In the genomic region with DNA sequence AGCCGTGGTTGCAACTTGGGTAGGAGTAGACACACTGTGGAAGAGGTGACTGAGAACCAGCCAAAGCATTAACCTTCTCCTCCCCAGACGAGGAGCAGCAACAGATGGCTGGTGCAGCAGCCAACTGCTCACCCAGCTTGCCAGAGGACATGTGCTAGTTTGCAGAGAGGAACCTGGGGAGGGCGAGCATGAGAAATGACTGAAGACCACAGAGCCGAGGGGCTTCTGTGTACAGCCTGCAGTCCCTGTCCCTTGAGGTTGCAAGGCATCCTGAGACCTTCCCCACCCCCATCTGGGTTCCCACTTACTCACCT, we compare ENCODE assay signal across 13 cellular contexts.
A peak's percentile ranks its signal among the peaks of the same experiment; 100 is the strongest.
DNase-seq lines count a peak whose midpoint lies in the region; ATAC-seq and TF ChIP-seq lines count a peak whose summit lies in the region.
"Had no signal": no experiment of that assay in that cellular context is flagged by ENCODE, and none has a peak within 500 bp of the region (broad histone marks: within the 10 kb centered on the region; RNA-seq: fewer than 3 reads in every experiment).

No MANE protein-coding gene starts in this region.

- H3K27me3 Mint-ChIP-seq in Calu3 (ENCODE audit: unreplicated experiment) (no peaks in the 10 kb centered on the region), endodermal cell (ENCODE audit: insufficient read depth) (no peaks in the 10 kb centered on the region)

- H3K27me3 ChIP-seq in endodermal cell (ENCODE audit: control insufficient read depth, insufficient read depth, low read length, poor library complexity, severe bottlenecking) (no peaks in the 10 kb centered on the region), neural cell (ENCODE audit: insufficient read depth, low read depth, low read length) (no peaks in the 10 kb centered on the region)

- H4K20me1 ChIP-seq in neural cell (ENCODE audit: insufficient read depth): no peaks in the 10 kb centered on the region

- intact Hi-C loops in Calu3 (cut with micrococcal nuclease; ENCODE audit: unreplicated experiment): no loop called here

- ATAC-seq in HG02970 (IDR thresholded peaks at IDR 0.05; ENCODE audit: low FRiP score, unreplicated experiment) (no peak), HG03159 (IDR thresholded peaks at IDR 0.05; ENCODE audit: unreplicated experiment) (no peak)

- H3K36me3 Mint-ChIP-seq in Calu3 (ENCODE audit: insufficient read depth, unreplicated experiment): peaks cover 16% of the 10 kb centered on the region
- peaks cover 33% of the 10 kb centered on the region for H3K36me3 Mint-ChIP-seq in endodermal cell (ENCODE audit: low read depth)

- H3K4me3 ChIP-seq in endodermal cell (ENCODE audit: low read length): no peak overlapping the region
- H3K4me3 ChIP-seq in neural cell (ENCODE audit: low read length): peak overlapping the region; percentile 54
- H3K4me3 ChIP-seq: lung had no signal

- WGBS in endodermal cell (ENCODE audit: insufficient coverage in 1 of 2, insufficient read length in 1 of 2), 2 experiments: 80 to 85% methylated on average over 2 to 4 of the region's 4 CpGs

- CTCF ChIA-PET in Calu3 (lab: Charles Lee): no interaction called here

- H3K36me3 ChIP-seq in endodermal cell (ENCODE audit: control insufficient read depth, insufficient read depth, low read length): peaks cover 64% of the 10 kb centered on the region
- no peaks in the 10 kb centered on the region for H3K36me3 ChIP-seq in neural cell (ENCODE audit: insufficient read depth, low read length)

- no peak for TF ChIP-seq EP300 in neural cell (conservative IDR thresholded peaks at IDR 0.05; ENCODE audit: poor library complexity, severe bottlenecking)

- TF ChIP-seq CTCF in Calu3 (IDR thresholded peaks at IDR 0.05; ENCODE audit: unreplicated experiment): no peak
- TF ChIP-seq CTCF in endodermal cell (conservative IDR thresholded peaks at IDR 0.05): no peak
- TF ChIP-seq CTCF in neural cell (IDR thresholded peaks at IDR 0.05; ENCODE audit: poor library complexity, severe bottlenecking): no peak

- peak overlapping the region; percentile 74 for H3K27ac Mint-ChIP-seq in Calu3 (ENCODE audit: unreplicated experiment)
- peak overlapping the region; percentile 96 for H3K27ac Mint-ChIP-seq in endodermal cell

- H3K4me2 ChIP-seq in neural cell (ENCODE audit: low read length): peak overlapping the region; percentile 23

- H3K4me1 Mint-ChIP-seq in Calu3 (ENCODE audit: low read depth, unreplicated experiment) (peaks cover 36% of the 10 kb centered on the region), endodermal cell (peaks cover 10% of the 10 kb centered on the region)

- H3K4me3 Mint-ChIP-seq in Calu3 (ENCODE audit: low read depth, unreplicated experiment) (no peak overlapping the region), endodermal cell (no peak overlapping the region)
- H3K4me3 Mint-ChIP-seq: activated T-helper 1 cell treated with anti-CD3 and anti-CD28 coated beads, Interleukin-12 subunit alpha, Interleukin-12 subunit beta, Interleukin-2, Interleukin-4 antibody, amounts not matched to agents 30 ng/mL and 10 ng/mL and 1 ng/mL, durations not matched to agents 14 hours and 24 hours and 36 hours had no signal

- H3K9ac ChIP-seq in endodermal cell (ENCODE audit: extremely low read depth, low read length, poor library complexity, severe bottlenecking) (peak overlapping the region; percentile 35), neural cell (ENCODE audit: low read length) (peak overlapping the region; percentile 68)
- H3K9ac ChIP-seq: parathyroid adenoma had no signal

- peaks cover 5% of the 10 kb centered on the region for H3K4me1 ChIP-seq in endodermal cell (ENCODE audit: control insufficient read depth, insufficient read depth, low read length)

- H3K9me2 ChIP-seq in neural cell (ENCODE audit: insufficient read depth, low read length): no peaks in the 10 kb centered on the region

- H3K9me3 ChIP-seq in endodermal cell (ENCODE audit: control insufficient read depth, low read length) (no peaks in the 10 kb centered on the region), neural cell (ENCODE audit: low read length) (no peaks in the 10 kb centered on the region)

- no peaks in the 10 kb centered on the region for H3K79me2 ChIP-seq in neural cell (replicated peaks; ENCODE audit: insufficient read depth, low read length)
- H3K79me2 ChIP-seq: parathyroid adenoma had no signal

- no TSS peak for BruUV-seq in Calu3 (replicated peaks; lab: Mats Ljungman, UMichigan)

- H3K27ac ChIP-seq in endodermal cell (ENCODE audit: low read depth, low read length): peak overlapping the region; percentile 48
- H3K27ac ChIP-seq in neural cell (ENCODE audit: low read length): peak overlapping the region; percentile 88
- H3K27ac ChIP-seq: parathyroid adenoma had no signal

- TF ChIP-seq RAD21 in neural cell (conservative IDR thresholded peaks at IDR 0.05): no peak

- DNase-seq in Calu3 (no peak), NCI-H524 (lab: John Stamatoyannopoulos, UW) (peak; percentile 73 to 88), endodermal cell (no peak), NCI-H187 treated with DMSO at 0.1 percent for 48 hours (lab: John Stamatoyannopoulos, UW) (no peak)
- DNase-seq in activated CD4-positive, alpha-beta T cell treated with anti-CD3 and anti-CD28 coated beads, Interleukin-2, amount 50 U/mL, for 48 hours: no peak
- DNase-seq: DMS79, NCI-H2029 had no signal

- peaks cover 3% of the 10 kb centered on the region for H3F3A ChIP-seq in neural cell (ENCODE audit: insufficient read depth, low read length, poor library complexity, severe bottlenecking)

- H2AFZ ChIP-seq in neural cell (ENCODE audit: low read depth, low read length): peak overlapping the region; percentile 28
- H2AFZ ChIP-seq: parathyroid adenoma had no signal

- no peaks in the 10 kb centered on the region for H3K9me3 Mint-ChIP-seq in Calu3 (ENCODE audit: low read depth, unreplicated experiment)
- H3K9me3 Mint-ChIP-seq in endodermal cell: no peaks in the 10 kb centered on the region
- H3K9me3 Mint-ChIP-seq: activated T-helper 1 cell treated with anti-CD3 and anti-CD28 coated beads, Interleukin-12 subunit alpha, Interleukin-12 subunit beta, Interleukin-2, Interleukin-4 antibody, amounts not matched to agents 30 ng/mL and 10 ng/mL and 1 ng/mL, durations not matched to agents 14 hours and 24 hours and 36 hours had no signal

TF ChIP-seq in neural cell, 6 proteins besides CTCF, POLR2A, EP300 and RAD21:
- TF ChIP-seq TAF1 (IDR thresholded peaks at IDR 0.05; ENCODE audit: low read depth): no peak
- no peak for TF ChIP-seq MXI1 (conservative IDR thresholded peaks at IDR 0.05; ENCODE audit: poor library complexity, severe bottlenecking)
- TF ChIP-seq, protein P1, sequence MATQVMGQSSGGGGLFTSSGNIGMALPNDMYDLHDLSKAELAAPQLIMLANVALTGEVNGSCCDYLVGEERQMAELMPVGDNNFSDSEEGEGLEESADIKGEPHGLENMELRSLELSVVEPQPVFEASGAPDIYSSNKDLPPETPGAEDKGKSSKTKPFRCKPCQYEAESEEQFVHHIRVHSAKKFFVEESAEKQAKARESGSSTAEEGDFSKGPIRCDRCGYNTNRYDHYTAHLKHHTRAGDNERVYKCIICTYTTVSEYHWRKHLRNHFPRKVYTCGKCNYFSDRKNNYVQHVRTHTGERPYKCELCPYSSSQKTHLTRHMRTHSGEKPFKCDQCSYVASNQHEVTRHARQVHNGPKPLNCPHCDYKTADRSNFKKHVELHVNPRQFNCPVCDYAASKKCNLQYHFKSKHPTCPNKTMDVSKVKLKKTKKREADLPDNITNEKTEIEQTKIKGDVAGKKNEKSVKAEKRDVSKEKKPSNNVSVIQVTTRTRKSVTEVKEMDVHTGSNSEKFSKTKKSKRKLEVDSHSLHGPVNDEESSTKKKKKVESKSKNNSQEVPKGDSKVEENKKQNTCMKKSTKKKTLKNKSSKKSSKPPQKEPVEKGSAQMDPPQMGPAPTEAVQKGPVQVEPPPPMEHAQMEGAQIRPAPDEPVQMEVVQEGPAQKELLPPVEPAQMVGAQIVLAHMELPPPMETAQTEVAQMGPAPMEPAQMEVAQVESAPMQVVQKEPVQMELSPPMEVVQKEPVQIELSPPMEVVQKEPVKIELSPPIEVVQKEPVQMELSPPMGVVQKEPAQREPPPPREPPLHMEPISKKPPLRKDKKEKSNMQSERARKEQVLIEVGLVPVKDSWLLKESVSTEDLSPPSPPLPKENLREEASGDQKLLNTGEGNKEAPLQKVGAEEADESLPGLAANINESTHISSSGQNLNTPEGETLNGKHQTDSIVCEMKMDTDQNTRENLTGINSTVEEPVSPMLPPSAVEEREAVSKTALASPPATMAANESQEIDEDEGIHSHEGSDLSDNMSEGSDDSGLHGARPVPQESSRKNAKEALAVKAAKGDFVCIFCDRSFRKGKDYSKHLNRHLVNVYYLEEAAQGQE (IDR thresholded peaks at IDR 0.05; ENCODE audit: borderline replicate concordance): no peak
- no peak for TF ChIP-seq POLR2AphosphoS5 (IDR thresholded peaks at IDR 0.05)
- no peak for TF ChIP-seq EZH2 (IDR thresholded peaks at IDR 0.05; ENCODE audit: borderline replicate concordance, insufficient read depth, low read length, poor library complexity, severe bottlenecking)
- TF ChIP-seq SMC3 (conservative IDR thresholded peaks at IDR 0.05; ENCODE audit: poor library complexity): no peak

Comparison
In these comparisons a context has a peak if more than half of its experiments do, and no peak if none do; other contexts are left out.
1. DNase-seq: peak in NCI-H524 (2 of 2); none in Calu3 (single experiment), endodermal cell (single experiment), activated CD4-positive, alpha-beta T cell treated with anti-CD3 and anti-CD28 coated beads, Interleukin-2, amount 50 U/mL, for 48 hours (0 of 2) and NCI-H187 treated with DMSO at 0.1 percent for 48 hours (single experiment).